In genomic region chr1:52152976-52153375, GRCh38 we compare ENCODE assay signal across 2 cellular contexts.
TF ChIP-seq lines count a peak whose summit lies in the region.

No MANE protein-coding gene starts in this region.

TF ChIP-seq in SK-N-SH treated with all-trans-retinoic acid at 6 μM for 48 hours, 23 proteins besides CTCF, POLR2A, EP300 and RAD21 (continued from another document):
- TF ChIP-seq, protein P1, sequence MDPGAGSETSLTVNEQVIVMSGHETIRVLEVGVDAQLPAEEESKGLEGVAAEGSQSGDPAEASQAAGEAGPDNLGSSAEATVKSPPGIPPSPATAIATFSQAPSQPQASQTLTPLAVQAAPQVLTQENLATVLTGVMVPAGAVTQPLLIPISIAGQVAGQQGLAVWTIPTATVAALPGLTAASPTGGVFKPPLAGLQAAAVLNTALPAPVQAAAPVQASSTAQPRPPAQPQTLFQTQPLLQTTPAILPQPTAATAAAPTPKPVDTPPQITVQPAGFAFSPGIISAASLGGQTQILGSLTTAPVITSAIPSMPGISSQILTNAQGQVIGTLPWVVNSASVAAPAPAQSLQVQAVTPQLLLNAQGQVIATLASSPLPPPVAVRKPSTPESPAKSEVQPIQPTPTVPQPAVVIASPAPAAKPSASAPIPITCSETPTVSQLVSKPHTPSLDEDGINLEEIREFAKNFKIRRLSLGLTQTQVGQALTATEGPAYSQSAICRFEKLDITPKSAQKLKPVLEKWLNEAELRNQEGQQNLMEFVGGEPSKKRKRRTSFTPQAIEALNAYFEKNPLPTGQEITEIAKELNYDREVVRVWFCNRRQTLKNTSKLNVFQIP (CRISPR knock-in tag; IDR thresholded peaks at IDR 0.05; ENCODE audit: borderline replicate concordance, low read depth) = no peak
- TF ChIP-seq SNAI2 (CRISPR knock-in tag; IDR thresholded peaks at IDR 0.05) (no peak), TOX (CRISPR knock-in tag; IDR thresholded peaks at IDR 0.05; ENCODE audit: borderline replicate concordance) (no peak), BACH2 (CRISPR knock-in tag; IDR thresholded peaks at IDR 0.05; ENCODE audit: borderline replicate concordance) (no peak), ARNTL (CRISPR knock-in tag; IDR thresholded peaks at IDR 0.05; ENCODE audit: borderline replicate concordance, low read depth) (no peak), ZNF70 (CRISPR knock-in tag; IDR thresholded peaks at IDR 0.05) (no peak), ZC3H10 (CRISPR knock-in tag; IDR thresholded peaks at IDR 0.05) (no peak), ZNF8 (CRISPR knock-in tag; IDR thresholded peaks at IDR 0.05) (no peak), CSRNP3 (CRISPR knock-in tag; IDR thresholded peaks at IDR 0.05) (no peak), OSR1 (CRISPR knock-in tag; IDR thresholded peaks at IDR 0.05) (no peak), ISL1 (CRISPR knock-in tag; IDR thresholded peaks at IDR 0.05) (no peak)
- TF ChIP-seq, protein P2, sequence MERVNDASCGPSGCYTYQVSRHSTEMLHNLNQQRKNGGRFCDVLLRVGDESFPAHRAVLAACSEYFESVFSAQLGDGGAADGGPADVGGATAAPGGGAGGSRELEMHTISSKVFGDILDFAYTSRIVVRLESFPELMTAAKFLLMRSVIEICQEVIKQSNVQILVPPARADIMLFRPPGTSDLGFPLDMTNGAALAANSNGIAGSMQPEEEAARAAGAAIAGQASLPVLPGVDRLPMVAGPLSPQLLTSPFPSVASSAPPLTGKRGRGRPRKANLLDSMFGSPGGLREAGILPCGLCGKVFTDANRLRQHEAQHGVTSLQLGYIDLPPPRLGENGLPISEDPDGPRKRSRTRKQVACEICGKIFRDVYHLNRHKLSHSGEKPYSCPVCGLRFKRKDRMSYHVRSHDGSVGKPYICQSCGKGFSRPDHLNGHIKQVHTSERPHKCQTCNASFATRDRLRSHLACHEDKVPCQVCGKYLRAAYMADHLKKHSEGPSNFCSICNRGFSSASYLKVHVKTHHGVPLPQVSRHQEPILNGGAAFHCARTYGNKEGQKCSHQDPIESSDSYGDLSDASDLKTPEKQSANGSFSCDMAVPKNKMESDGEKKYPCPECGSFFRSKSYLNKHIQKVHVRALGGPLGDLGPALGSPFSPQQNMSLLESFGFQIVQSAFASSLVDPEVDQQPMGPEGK (CRISPR knock-in tag; IDR thresholded peaks at IDR 0.05; ENCODE audit: borderline replicate concordance) = no peak

TF ChIP-seq in SK-N-SH, 30 proteins besides CTCF, POLR2A, EP300 and RAD21 (continued from another document):
- TF ChIP-seq, protein P3, sequence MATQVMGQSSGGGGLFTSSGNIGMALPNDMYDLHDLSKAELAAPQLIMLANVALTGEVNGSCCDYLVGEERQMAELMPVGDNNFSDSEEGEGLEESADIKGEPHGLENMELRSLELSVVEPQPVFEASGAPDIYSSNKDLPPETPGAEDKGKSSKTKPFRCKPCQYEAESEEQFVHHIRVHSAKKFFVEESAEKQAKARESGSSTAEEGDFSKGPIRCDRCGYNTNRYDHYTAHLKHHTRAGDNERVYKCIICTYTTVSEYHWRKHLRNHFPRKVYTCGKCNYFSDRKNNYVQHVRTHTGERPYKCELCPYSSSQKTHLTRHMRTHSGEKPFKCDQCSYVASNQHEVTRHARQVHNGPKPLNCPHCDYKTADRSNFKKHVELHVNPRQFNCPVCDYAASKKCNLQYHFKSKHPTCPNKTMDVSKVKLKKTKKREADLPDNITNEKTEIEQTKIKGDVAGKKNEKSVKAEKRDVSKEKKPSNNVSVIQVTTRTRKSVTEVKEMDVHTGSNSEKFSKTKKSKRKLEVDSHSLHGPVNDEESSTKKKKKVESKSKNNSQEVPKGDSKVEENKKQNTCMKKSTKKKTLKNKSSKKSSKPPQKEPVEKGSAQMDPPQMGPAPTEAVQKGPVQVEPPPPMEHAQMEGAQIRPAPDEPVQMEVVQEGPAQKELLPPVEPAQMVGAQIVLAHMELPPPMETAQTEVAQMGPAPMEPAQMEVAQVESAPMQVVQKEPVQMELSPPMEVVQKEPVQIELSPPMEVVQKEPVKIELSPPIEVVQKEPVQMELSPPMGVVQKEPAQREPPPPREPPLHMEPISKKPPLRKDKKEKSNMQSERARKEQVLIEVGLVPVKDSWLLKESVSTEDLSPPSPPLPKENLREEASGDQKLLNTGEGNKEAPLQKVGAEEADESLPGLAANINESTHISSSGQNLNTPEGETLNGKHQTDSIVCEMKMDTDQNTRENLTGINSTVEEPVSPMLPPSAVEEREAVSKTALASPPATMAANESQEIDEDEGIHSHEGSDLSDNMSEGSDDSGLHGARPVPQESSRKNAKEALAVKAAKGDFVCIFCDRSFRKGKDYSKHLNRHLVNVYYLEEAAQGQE (IDR thresholded peaks at IDR 0.05; ENCODE audit: low read depth, low read length) = no peak
TF ChIP-seq in SK-N-SH: peak in this region for 0.
